In the genomic region with DNA sequence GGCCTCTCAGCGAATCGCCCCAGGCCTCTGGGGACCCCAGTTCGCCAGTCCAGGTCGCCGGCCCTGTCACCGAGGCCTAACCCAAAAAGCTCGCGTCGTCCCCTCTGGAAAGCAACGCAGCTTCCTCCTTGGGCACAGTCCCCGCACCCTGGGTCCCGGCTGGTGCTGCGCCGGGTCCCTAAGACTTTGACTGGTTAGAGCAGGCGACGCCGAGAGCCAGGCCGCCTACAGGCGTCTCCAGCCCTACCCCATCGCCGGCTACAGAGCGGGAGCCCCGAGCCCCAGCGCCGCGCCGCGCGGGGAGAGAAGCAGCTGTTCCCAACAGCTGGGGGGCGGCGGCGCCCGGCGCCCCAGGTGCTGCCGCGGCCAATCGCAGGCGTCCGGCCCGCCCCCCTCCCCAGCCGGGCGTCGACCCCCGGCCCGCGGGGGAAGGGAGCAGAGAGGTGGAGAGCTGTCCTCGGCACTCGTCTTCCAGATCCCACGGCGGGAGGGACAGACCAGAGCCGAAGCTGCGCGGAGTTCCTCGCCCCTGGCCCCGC, we compare ENCODE assay signal across 8 cellular contexts. TPM values are rescaled to one million over a fixed set of nuclear protein-coding genes. Genes with fewer than 3 reads are reported as not detected.
DNase-seq lines count a peak whose midpoint lies in the region; ATAC-seq and TF ChIP-seq lines count a peak whose summit lies in the region.

No MANE protein-coding gene starts in this region.

- intact Hi-C loops in left ventricle myocardium superior (cut with micrococcal nuclease), result no loop called here

- no peaks in the 10 kb centered on the region for H3K9me3 Mint-ChIP-seq in activated T-helper 17 cell treated with anti-CD3 and anti-CD28 coated beads, Interleukin-2, amount 50 U/mL, for 72 hours
- no peaks in the 10 kb centered on the region for H3K9me3 Mint-ChIP-seq in progenitor cell of endocrine pancreas (ENCODE audit: low read depth)

- no peaks in the 10 kb centered on the region for H3K36me3 Mint-ChIP-seq in activated T-helper 17 cell treated with anti-CD3 and anti-CD28 coated beads, Interleukin-2, amount 50 U/mL, for 72 hours (ENCODE audit: low read depth)
- no peaks in the 10 kb centered on the region for H3K36me3 Mint-ChIP-seq in progenitor cell of endocrine pancreas (ENCODE audit: insufficient read depth)

- no peak overlapping the region for H3K27ac Mint-ChIP-seq in activated T-helper 17 cell treated with anti-CD3 and anti-CD28 coated beads, Interleukin-2, amount 50 U/mL, for 72 hours
- H3K27ac Mint-ChIP-seq in progenitor cell of endocrine pancreas, result no peak overlapping the region

- H3K36me3 ChIP-seq in ES-I3 (ENCODE audit: insufficient read depth, low read length), result no peaks in the 10 kb centered on the region

- no peak for ATAC-seq in activated T-helper 17 cell treated with anti-CD3 and anti-CD28 coated beads, Interleukin-2, amount 50 U/mL, for 72 hours (replicated peaks)
- ATAC-seq in left ventricle myocardium superior (peak; percentile 85), GM21360 (IDR thresholded peaks at IDR 0.05; ENCODE audit: unreplicated experiment) (no peak), GM21447 (IDR thresholded peaks at IDR 0.05; ENCODE audit: unreplicated experiment) (no peak), GM19035 (IDR thresholded peaks at IDR 0.05; ENCODE audit: unreplicated experiment) (no peak)

- H3K4me3 Mint-ChIP-seq in activated T-helper 17 cell treated with anti-CD3 and anti-CD28 coated beads, Interleukin-2, amount 50 U/mL, for 72 hours, result peak overlapping the region; percentile 72
- H3K4me3 Mint-ChIP-seq in progenitor cell of endocrine pancreas (ENCODE audit: low read depth), result peak overlapping the region; percentile 82

- DNase-seq in left ventricle myocardium superior (peak; percentile 88), progenitor cell of endocrine pancreas (ENCODE audit: low spot score, unreplicated experiment) (peak; percentile 55), AG08396 (ENCODE audit: low spot score) (no peak)

- peak overlapping the region; percentile 93; the same call in 1 of the 2 replicates for H3K9ac ChIP-seq in ES-I3 (ENCODE audit: low read depth, low read length)

- H3K9me3 ChIP-seq in ES-I3 (ENCODE audit: control insufficient read depth, insufficient read depth, low read length), result no peaks in the 10 kb centered on the region

- H3K4me1 ChIP-seq in ES-I3 (ENCODE audit: insufficient read depth, low read length), result peaks cover 6% of the 10 kb centered on the region; the same call in 1 of the 2 replicates

- peaks cover 67% of the 10 kb centered on the region for H3K27me3 Mint-ChIP-seq in activated T-helper 17 cell treated with anti-CD3 and anti-CD28 coated beads, Interleukin-2, amount 50 U/mL, for 72 hours
- H3K27me3 Mint-ChIP-seq in progenitor cell of endocrine pancreas, result peaks cover 50% of the 10 kb centered on the region

- TF ChIP-seq CTCF in progenitor cell of endocrine pancreas (IDR thresholded peaks at IDR 0.05; ENCODE audit: unreplicated experiment), result peak; percentile 21

- H3K4me1 Mint-ChIP-seq in activated T-helper 17 cell treated with anti-CD3 and anti-CD28 coated beads, Interleukin-2, amount 50 U/mL, for 72 hours, result no peaks in the 10 kb centered on the region
- peaks cover 7% of the 10 kb centered on the region for H3K4me1 Mint-ChIP-seq in progenitor cell of endocrine pancreas (ENCODE audit: low read depth)

RNA-seq across cellular contexts. Expression of gene RBM24, which starts 0.5 kb away (rescaled TPM):
- total RNA-seq in activated T-helper 17 cell treated with anti-CD3 and anti-CD28 coated beads, Interleukin-2, amount 50 U/mL, for 72 hours, result not detected
- 223 TPM for total RNA-seq in left ventricle myocardium superior
- 1.2 and 1.5 TPM in 2 replicates for total RNA-seq in progenitor cell of endocrine pancreas

Comparison
In these comparisons a context has a peak if more than half of its experiments do, and no peak if none do; other contexts are left out.
1. RNA of gene RBM24, which starts 0.5 kb away (total RNA-seq): 223 TPM in left ventricle myocardium superior (single experiment); 1.2 to 1.5 TPM in progenitor cell of endocrine pancreas and not detected in activated T-helper 17 cell treated with anti-CD3 and anti-CD28 coated beads, Interleukin-2, amount 50 U/mL, for 72 hours; every median in the first group is over 10 times any median in the second.